Comparison of ENCODE assay signal across 2 cellular contexts in genomic region chr1:19202396-19202795, GRCh38.
TF ChIP-seq lines count a peak whose summit lies in the region.

No MANE protein-coding gene starts in this region.

TF ChIP-seq in SK-N-SH treated with all-trans-retinoic acid at 6 μM for 48 hours, 23 proteins besides CTCF, POLR2A, EP300 and RAD21:
- TF ChIP-seq POU6F1 (CRISPR knock-in tag; IDR thresholded peaks at IDR 0.05; ENCODE audit: borderline replicate concordance, low read depth) (no peak), BACH2 (CRISPR knock-in tag; IDR thresholded peaks at IDR 0.05; ENCODE audit: borderline replicate concordance) (no peak), PATZ1 (CRISPR knock-in tag; IDR thresholded peaks at IDR 0.05; ENCODE audit: borderline replicate concordance) (no peak), CSDC2 (CRISPR knock-in tag; IDR thresholded peaks at IDR 0.05) (no peak), ZNF70 (CRISPR knock-in tag; IDR thresholded peaks at IDR 0.05) (no peak), CREB5 (CRISPR knock-in tag; IDR thresholded peaks at IDR 0.05; ENCODE audit: low read depth) (no peak), RARB (CRISPR knock-in tag; IDR thresholded peaks at IDR 0.05) (no peak), ZFP30 (CRISPR knock-in tag; IDR thresholded peaks at IDR 0.05) (no peak), GLIS3 (CRISPR knock-in tag; IDR thresholded peaks at IDR 0.05) (no peak), PPARA (CRISPR knock-in tag; IDR thresholded peaks at IDR 0.05; ENCODE audit: borderline replicate concordance) (no peak), ZFP3 (CRISPR knock-in tag; IDR thresholded peaks at IDR 0.05) (no peak), ZNF8 (CRISPR knock-in tag; IDR thresholded peaks at IDR 0.05) (no peak), SNAI2 (CRISPR knock-in tag; IDR thresholded peaks at IDR 0.05) (no peak), OSR1 (CRISPR knock-in tag; IDR thresholded peaks at IDR 0.05) (no peak), ARNTL (CRISPR knock-in tag; IDR thresholded peaks at IDR 0.05; ENCODE audit: borderline replicate concordance, low read depth) (no peak), ESRRG (CRISPR knock-in tag; IDR thresholded peaks at IDR 0.05) (no peak), TCF4 (CRISPR knock-in tag; IDR thresholded peaks at IDR 0.05; ENCODE audit: borderline replicate concordance) (no peak), ZNF565 (CRISPR knock-in tag; conservative IDR thresholded peaks at IDR 0.05; ENCODE audit: low read depth) (no peak), ISL1 (CRISPR knock-in tag; IDR thresholded peaks at IDR 0.05) (no peak)
- TF ChIP-seq, protein P1, sequence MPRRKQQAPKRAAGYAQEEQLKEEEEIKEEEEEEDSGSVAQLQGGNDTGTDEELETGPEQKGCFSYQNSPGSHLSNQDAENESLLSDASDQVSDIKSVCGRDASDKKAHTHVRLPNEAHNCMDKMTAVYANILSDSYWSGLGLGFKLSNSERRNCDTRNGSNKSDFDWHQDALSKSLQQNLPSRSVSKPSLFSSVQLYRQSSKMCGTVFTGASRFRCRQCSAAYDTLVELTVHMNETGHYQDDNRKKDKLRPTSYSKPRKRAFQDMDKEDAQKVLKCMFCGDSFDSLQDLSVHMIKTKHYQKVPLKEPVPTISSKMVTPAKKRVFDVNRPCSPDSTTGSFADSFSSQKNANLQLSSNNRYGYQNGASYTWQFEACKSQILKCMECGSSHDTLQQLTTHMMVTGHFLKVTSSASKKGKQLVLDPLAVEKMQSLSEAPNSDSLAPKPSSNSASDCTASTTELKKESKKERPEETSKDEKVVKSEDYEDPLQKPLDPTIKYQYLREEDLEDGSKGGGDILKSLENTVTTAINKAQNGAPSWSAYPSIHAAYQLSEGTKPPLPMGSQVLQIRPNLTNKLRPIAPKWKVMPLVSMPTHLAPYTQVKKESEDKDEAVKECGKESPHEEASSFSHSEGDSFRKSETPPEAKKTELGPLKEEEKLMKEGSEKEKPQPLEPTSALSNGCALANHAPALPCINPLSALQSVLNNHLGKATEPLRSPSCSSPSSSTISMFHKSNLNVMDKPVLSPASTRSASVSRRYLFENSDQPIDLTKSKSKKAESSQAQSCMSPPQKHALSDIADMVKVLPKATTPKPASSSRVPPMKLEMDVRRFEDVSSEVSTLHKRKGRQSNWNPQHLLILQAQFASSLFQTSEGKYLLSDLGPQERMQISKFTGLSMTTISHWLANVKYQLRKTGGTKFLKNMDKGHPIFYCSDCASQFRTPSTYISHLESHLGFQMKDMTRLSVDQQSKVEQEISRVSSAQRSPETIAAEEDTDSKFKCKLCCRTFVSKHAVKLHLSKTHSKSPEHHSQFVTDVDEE (CRISPR knock-in tag; IDR thresholded peaks at IDR 0.05) = no peak

TF ChIP-seq in SK-N-SH, 30 proteins besides CTCF, POLR2A, EP300 and RAD21:
- no peak for TF ChIP-seq CHD2 (IDR thresholded peaks at IDR 0.05; ENCODE audit: low read length, partially characterized antibody)
- no peak for TF ChIP-seq RFX5 (IDR thresholded peaks at IDR 0.05; ENCODE audit: low read length)
- no peak for TF ChIP-seq ELF1 (IDR thresholded peaks at IDR 0.05)
- TF ChIP-seq, protein P2, sequence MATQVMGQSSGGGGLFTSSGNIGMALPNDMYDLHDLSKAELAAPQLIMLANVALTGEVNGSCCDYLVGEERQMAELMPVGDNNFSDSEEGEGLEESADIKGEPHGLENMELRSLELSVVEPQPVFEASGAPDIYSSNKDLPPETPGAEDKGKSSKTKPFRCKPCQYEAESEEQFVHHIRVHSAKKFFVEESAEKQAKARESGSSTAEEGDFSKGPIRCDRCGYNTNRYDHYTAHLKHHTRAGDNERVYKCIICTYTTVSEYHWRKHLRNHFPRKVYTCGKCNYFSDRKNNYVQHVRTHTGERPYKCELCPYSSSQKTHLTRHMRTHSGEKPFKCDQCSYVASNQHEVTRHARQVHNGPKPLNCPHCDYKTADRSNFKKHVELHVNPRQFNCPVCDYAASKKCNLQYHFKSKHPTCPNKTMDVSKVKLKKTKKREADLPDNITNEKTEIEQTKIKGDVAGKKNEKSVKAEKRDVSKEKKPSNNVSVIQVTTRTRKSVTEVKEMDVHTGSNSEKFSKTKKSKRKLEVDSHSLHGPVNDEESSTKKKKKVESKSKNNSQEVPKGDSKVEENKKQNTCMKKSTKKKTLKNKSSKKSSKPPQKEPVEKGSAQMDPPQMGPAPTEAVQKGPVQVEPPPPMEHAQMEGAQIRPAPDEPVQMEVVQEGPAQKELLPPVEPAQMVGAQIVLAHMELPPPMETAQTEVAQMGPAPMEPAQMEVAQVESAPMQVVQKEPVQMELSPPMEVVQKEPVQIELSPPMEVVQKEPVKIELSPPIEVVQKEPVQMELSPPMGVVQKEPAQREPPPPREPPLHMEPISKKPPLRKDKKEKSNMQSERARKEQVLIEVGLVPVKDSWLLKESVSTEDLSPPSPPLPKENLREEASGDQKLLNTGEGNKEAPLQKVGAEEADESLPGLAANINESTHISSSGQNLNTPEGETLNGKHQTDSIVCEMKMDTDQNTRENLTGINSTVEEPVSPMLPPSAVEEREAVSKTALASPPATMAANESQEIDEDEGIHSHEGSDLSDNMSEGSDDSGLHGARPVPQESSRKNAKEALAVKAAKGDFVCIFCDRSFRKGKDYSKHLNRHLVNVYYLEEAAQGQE (IDR thresholded peaks at IDR 0.05; ENCODE audit: low read depth, low read length) = no peak
- TF ChIP-seq POLR2AphosphoS5 (IDR thresholded peaks at IDR 0.05; ENCODE audit: low read depth, low read length) = no peak
- TF ChIP-seq, protein P3, sequence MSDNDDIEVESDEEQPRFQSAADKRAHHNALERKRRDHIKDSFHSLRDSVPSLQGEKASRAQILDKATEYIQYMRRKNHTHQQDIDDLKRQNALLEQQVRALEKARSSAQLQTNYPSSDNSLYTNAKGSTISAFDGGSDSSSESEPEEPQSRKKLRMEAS (IDR thresholded peaks at IDR 0.05; ENCODE audit: low read depth) = no peak
- no peak for TF ChIP-seq NRF1 (IDR thresholded peaks at IDR 0.05; ENCODE audit: low read depth, low read length)
- TF ChIP-seq, protein P4, sequence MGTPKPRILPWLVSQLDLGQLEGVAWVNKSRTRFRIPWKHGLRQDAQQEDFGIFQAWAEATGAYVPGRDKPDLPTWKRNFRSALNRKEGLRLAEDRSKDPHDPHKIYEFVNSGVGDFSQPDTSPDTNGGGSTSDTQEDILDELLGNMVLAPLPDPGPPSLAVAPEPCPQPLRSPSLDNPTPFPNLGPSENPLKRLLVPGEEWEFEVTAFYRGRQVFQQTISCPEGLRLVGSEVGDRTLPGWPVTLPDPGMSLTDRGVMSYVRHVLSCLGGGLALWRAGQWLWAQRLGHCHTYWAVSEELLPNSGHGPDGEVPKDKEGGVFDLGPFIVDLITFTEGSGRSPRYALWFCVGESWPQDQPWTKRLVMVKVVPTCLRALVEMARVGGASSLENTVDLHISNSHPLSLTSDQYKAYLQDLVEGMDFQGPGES (IDR thresholded peaks at IDR 0.05; ENCODE audit: low read depth, low read length) = no peak
- no peak for TF ChIP-seq MEF2A (IDR thresholded peaks at IDR 0.05; ENCODE audit: borderline replicate concordance, low read depth)
- no peak for TF ChIP-seq NFIC (IDR thresholded peaks at IDR 0.05; ENCODE audit: borderline replicate concordance)
- no peak for TF ChIP-seq FOXJ3 (CRISPR knock-in tag; IDR thresholded peaks at IDR 0.05)
- TF ChIP-seq, protein P5, sequence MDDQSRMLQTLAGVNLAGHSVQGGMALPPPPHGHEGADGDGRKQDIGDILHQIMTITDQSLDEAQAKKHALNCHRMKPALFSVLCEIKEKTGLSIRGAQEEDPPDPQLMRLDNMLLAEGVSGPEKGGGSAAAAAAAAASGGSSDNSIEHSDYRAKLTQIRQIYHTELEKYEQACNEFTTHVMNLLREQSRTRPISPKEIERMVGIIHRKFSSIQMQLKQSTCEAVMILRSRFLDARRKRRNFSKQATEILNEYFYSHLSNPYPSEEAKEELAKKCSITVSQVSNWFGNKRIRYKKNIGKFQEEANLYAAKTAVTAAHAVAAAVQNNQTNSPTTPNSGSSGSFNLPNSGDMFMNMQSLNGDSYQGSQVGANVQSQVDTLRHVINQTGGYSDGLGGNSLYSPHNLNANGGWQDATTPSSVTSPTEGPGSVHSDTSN (IDR thresholded peaks at IDR 0.05) = no peak
- no peak for TF ChIP-seq SIN3A (IDR thresholded peaks at IDR 0.05; ENCODE audit: borderline replicate concordance, low read depth, low read length)
- TF ChIP-seq, protein P6, sequence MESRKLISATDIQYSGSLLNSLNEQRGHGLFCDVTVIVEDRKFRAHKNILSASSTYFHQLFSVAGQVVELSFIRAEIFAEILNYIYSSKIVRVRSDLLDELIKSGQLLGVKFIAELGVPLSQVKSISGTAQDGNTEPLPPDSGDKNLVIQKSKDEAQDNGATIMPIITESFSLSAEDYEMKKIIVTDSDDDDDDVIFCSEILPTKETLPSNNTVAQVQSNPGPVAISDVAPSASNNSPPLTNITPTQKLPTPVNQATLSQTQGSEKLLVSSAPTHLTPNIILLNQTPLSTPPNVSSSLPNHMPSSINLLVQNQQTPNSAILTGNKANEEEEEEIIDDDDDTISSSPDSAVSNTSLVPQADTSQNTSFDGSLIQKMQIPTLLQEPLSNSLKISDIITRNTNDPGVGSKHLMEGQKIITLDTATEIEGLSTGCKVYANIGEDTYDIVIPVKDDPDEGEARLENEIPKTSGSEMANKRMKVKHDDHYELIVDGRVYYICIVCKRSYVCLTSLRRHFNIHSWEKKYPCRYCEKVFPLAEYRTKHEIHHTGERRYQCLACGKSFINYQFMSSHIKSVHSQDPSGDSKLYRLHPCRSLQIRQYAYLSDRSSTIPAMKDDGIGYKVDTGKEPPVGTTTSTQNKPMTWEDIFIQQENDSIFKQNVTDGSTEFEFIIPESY (IDR thresholded peaks at IDR 0.05; ENCODE audit: borderline replicate concordance, low read depth) = no peak
- TF ChIP-seq FOXM1 (IDR thresholded peaks at IDR 0.05; ENCODE audit: low read depth) = no peak
